5 cellular contexts compared by ENCODE assay signal in the genomic region with DNA sequence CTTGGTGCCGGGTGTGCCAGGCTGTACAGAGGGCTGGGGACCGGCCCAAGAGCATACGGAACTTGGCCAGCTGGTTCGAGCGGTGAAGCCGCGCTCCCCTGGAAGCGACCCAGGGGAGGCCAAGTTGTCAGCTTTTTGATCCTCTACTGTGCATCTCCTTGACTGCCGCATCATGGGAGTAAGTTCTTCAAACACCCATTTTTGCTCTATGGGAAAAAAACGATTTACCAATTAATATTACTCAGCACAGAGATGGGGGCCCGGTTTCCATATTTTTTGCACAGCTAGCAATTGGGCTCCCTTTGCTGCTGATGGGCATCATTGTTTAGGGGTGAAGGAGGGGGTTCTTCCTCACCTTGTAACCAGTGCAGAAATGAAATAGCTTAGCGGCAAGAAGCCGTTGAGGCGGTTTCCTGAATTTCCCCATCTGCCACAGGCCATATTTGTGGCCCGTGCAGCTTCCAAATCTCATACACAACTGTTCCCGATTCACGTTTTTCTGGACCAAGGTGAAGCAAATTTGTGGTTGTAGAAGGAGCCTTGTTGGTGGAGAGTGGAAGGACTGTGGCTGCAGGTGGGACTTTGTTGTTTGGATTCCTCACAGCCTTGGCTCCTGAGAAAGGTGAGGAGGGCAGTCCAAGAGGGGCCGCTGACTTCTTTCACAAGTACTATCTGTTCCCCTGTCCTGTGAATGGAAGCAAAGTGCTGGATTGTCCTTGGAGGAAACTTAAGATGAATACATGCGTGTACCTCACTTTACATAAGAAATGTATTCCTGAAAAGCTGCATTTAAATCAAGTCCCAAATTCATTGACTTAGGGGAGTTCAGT. TPM values are rescaled to one million over a fixed set of nuclear protein-coding genes. Genes with fewer than 3 reads are reported as not detected.
DNase-seq lines count a peak whose midpoint lies in the region; FAIRE-seq and TF ChIP-seq lines count a peak whose summit lies in the region.

No MANE protein-coding gene starts in this region.

- FAIRE-seq in urothelium cell line (lab: Jason Lieb, UNC) = no peak

- peak overlapping the region; percentile 94 to 97 for H3K9ac ChIP-seq in colonic mucosa (ENCODE audit: low read depth in 2 of 2, low read length in 2 of 2)
- H3K9ac ChIP-seq in skeletal muscle satellite cell (ENCODE audit: low read depth, low read length) = no peak overlapping the region

- H3K4me3 ChIP-seq in MG63 (peak overlapping the region; percentile 82), colonic mucosa (peak overlapping the region; percentile 61), skeletal muscle satellite cell (ENCODE audit: low read length) (peak overlapping the region; percentile 85)

- intact Hi-C loops in colonic mucosa (cut with DNase I) = no loop called here

- no peak for TF ChIP-seq CTCF in colonic mucosa (IDR thresholded peaks at IDR 0.05)

- H3K9me3 ChIP-seq in MG63 (no peaks in the 10 kb centered on the region), colonic mucosa (no peaks in the 10 kb centered on the region), skeletal muscle satellite cell (replicated peaks; ENCODE audit: low read length) (no peaks in the 10 kb centered on the region)

- H3K27me3 ChIP-seq in MG63 = no peaks in the 10 kb centered on the region
- H3K27me3 ChIP-seq in colonic mucosa = no peaks in the 10 kb centered on the region
- no peaks in the 10 kb centered on the region for H3K27me3 ChIP-seq in skeletal muscle satellite cell (ENCODE audit: control insufficient read depth, insufficient read depth, low read length)

- H3K4me1 ChIP-seq in colonic mucosa (no peaks in the 10 kb centered on the region), skeletal muscle satellite cell (ENCODE audit: control insufficient read depth, insufficient read depth, low read length) (peaks cover 41% of the 10 kb centered on the region)

- peak overlapping the region; percentile 99 for H3K27ac ChIP-seq in colonic mucosa

- DNase-seq in MG63 = no peak
- DNase-seq in colonic mucosa = no peak
- no peak for DNase-seq in DMS53 treated with DMSO at 0.1 percent for 48 hours (lab: John Stamatoyannopoulos, UW; ENCODE audit: unreplicated experiment)
- no peak for DNase-seq in urothelium cell line (ENCODE audit: low spot score)

- peaks cover 33% of the 10 kb centered on the region for H3K36me3 ChIP-seq in MG63
- H3K36me3 ChIP-seq in colonic mucosa = no peaks in the 10 kb centered on the region
- no peaks in the 10 kb centered on the region for H3K36me3 ChIP-seq in skeletal muscle satellite cell (ENCODE audit: insufficient read depth, low read length)

- H3K4me2 ChIP-seq in skeletal muscle satellite cell (ENCODE audit: low read length) = peak overlapping the region; percentile 92

RNA-seq across cellular contexts. Expression of a gene that starts 2.1 kb away (rescaled TPM):
- 4.6 and 9.4 TPM in 2 replicates for total RNA-seq in MG63 (2014; rRNA removed; shearing (Covaris generic); ENCODE audit: low replicate concordance)
- 10 to 100 TPM; 28.0 to 28.5 TPM for total RNA-seq in colonic mucosa
- total RNA-seq in skeletal muscle satellite cell (2012; rRNA removed) = 2.8 and 4.4 TPM in 2 replicates

RNA-seq across cellular contexts. Expression of a gene that starts 21.3 kb away (rescaled TPM):
- 0.20 TPM in 1 of 2 replicates, not detected in the other for total RNA-seq in MG63 (2014; rRNA removed; shearing (Covaris generic); ENCODE audit: low replicate concordance)
- total RNA-seq in colonic mucosa = 1 to 10 TPM; 6.3 to 6.7 TPM
- 0.51 and 1.1 TPM in 2 replicates for total RNA-seq in skeletal muscle satellite cell (2012; rRNA removed)

RNA-seq across cellular contexts. Expression of a gene that starts 33.6 kb away (rescaled TPM):
- total RNA-seq in MG63 (2014; rRNA removed; shearing (Covaris generic); ENCODE audit: low replicate concordance) = not detected in 2 replicates
- total RNA-seq in colonic mucosa = not detected
- not detected in 2 replicates for total RNA-seq in skeletal muscle satellite cell (2012; rRNA removed)

RNA-seq across cellular contexts. Expression of a gene that starts 52.1 kb away (rescaled TPM):
- total RNA-seq in MG63 (2014; rRNA removed; shearing (Covaris generic); ENCODE audit: low replicate concordance) = 11.3 and 24.2 TPM in 2 replicates
- 10 to 100 TPM; 10.7 to 14.6 TPM for total RNA-seq in colonic mucosa
- total RNA-seq in skeletal muscle satellite cell (2012; rRNA removed) = 7.9 and 11.6 TPM in 2 replicates

RNA-seq across cellular contexts. Expression of a gene that starts 52.2 kb away (rescaled TPM):
- 8.8 and 27.8 TPM in 2 replicates for total RNA-seq in MG63 (2014; rRNA removed; shearing (Covaris generic); ENCODE audit: low replicate concordance)
- 10 to 100 TPM; 14.0 to 17.6 TPM for total RNA-seq in colonic mucosa
- 12.4 and 14.6 TPM in 2 replicates for total RNA-seq in skeletal muscle satellite cell (2012; rRNA removed)
